ENCODE assay signal across 16 cellular contexts in the genomic region with DNA sequence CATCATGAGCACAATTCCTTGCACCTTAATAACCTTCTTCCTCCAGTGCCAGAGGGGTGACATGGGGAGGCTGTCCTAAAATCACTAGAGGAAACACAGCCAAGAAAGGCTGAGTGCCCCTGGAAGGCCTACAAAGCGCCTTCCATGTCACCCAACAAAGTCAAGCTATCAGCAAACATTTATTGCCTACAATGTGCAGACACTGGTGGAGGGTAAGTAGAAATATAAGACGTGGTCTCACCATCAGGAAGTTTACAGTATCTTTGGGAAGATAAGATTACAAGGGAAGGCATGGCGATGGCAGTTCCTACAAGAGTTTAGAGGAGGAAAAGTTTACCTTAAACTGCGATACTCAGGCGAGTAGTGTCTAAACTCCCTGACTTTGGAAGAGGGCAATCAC. TPM values are rescaled to one million over a fixed set of nuclear protein-coding genes. Genes with fewer than 3 reads are reported as not detected.
DNase-seq lines count a peak whose midpoint lies in the region; ATAC-seq, FAIRE-seq and TF ChIP-seq lines count a peak whose summit lies in the region.
"Had no signal": no experiment of that assay in that cellular context is flagged by ENCODE, and none has a peak within 500 bp of the region (broad histone marks: within the 10 kb centered on the region; RNA-seq: fewer than 3 reads in every experiment).

No MANE protein-coding gene starts in this region.

- no peak overlapping the region for H3K56ac ChIP-seq in IMR-90 (ENCODE audit: extremely low read depth, insufficient read depth, low read length)

- peak overlapping the region; percentile 50; the same call in 1 of the 2 replicates for H3K4ac ChIP-seq in IMR-90 (ENCODE audit: low read depth, low read length)

- no peak overlapping the region for H3K18ac ChIP-seq in IMR-90 (ENCODE audit: low read depth, low read length)

- H2BK120ac ChIP-seq in IMR-90 (ENCODE audit: low read depth, low read length): no peak overlapping the region

- no peak for FAIRE-seq in astrocyte (lab: Jason Lieb, UNC)
- no peak for FAIRE-seq in small intestine (lab: Jason Lieb, UNC)
- FAIRE-seq: H54 had no signal

- H3K4me2 ChIP-seq in IMR-90 (ENCODE audit: low read depth, low read length) (no peak overlapping the region), astrocyte (ENCODE audit: low read length) (no peak overlapping the region), hepatocyte (peak overlapping the region; percentile 43)
- H3K4me2 ChIP-seq: BLaER1 treated with 17β-estradiol and CSF1 and Interleukin-3, amounts not matched to agents 10 nM and 100 nM had no signal

- no peak overlapping the region for H2AK5ac ChIP-seq in IMR-90 (ENCODE audit: low read depth, low read length)

- dilution Hi-C loops in IMR-90 (cut with HindIII; ENCODE audit: low sequenced_read_pairs, unreplicated experiment): no loop called here

- peaks cover 3% of the 10 kb centered on the region for H3K36me3 Mint-ChIP-seq in astrocyte (ENCODE audit: low read depth, unreplicated experiment)

- H2AK9ac ChIP-seq in IMR-90 (replicated peaks; ENCODE audit: low read depth, low read length, poor library complexity): no peak overlapping the region

- CTCF ChIA-PET in IMR-90 (lab: Yijun Ruan, JAX): no interaction called here

- no peaks in the 10 kb centered on the region for H3K9me2 ChIP-seq in hepatocyte (replicated peaks; ENCODE audit: insufficient read depth)

- no peak for TF ChIP-seq RAD21 in IMR-90 (IDR thresholded peaks at IDR 0.05; ENCODE audit: low read length)

- H3K14ac ChIP-seq in IMR-90 (replicated peaks; ENCODE audit: low read depth, low read length): no peak overlapping the region

- no peak overlapping the region for H3K9ac ChIP-seq in IMR-90 (ENCODE audit: low read depth, low read length)
- H3K9ac ChIP-seq in astrocyte (ENCODE audit: low read length): no peak overlapping the region
- H3K9ac ChIP-seq: BLaER1 treated with 17β-estradiol and CSF1 and Interleukin-3, amounts not matched to agents 10 nM and 100 nM; GM23248 had no signal

- H3K27ac ChIP-seq in IMR-90 (ENCODE audit: insufficient read depth, low read length) (no peak overlapping the region), astrocyte (ENCODE audit: low read depth, low read length) (no peak overlapping the region), hepatocyte (peak overlapping the region; percentile 67), small intestine (ENCODE audit: low read depth in 1 of 2, low read length in 1 of 2) (no peak overlapping the region), foreskin keratinocyte (no peak overlapping the region)
- H3K27ac ChIP-seq: BLaER1 treated with 17β-estradiol and CSF1 and Interleukin-3, amounts not matched to agents 10 nM and 100 nM; GM23248; HL-60 had no signal

- DNase-seq in IMR-90 (no peak), astrocyte (ENCODE audit: low read depth) (no peak), hepatocyte (ENCODE audit: low spot score) (no peak), small intestine (peak; percentile 28), foreskin keratinocyte (no peak), posterior vena cava (ENCODE audit: low spot score) (no peak)
- DNase-seq: ACHN; CD4-positive, CD25-positive, alpha-beta regulatory T cell; GF-D8; GM23248 had no signal

- in situ Hi-C loops in IMR-90 (cut with MboI; ENCODE audit: low sequenced_read_pairs): no loop called here

- H2BK20ac ChIP-seq in IMR-90 (ENCODE audit: low read depth, low read length): no peak overlapping the region

- H3K27ac Mint-ChIP-seq in astrocyte (ENCODE audit: unreplicated experiment): no peak overlapping the region

- intact Hi-C loops in IMR-90 (cut with micrococcal nuclease): no loop called here
- intact Hi-C loops in posterior vena cava (cut with DNase I): loop anchor here in 1 of 2 donors (10.0 kb wide), 1 partner anchor 55 kb away; a partner anchor contains a TSS

- H4K8ac ChIP-seq in IMR-90 (ENCODE audit: low read depth in 2 of 2, low read length in 2 of 2): no peak overlapping the region

- no peaks in the 10 kb centered on the region for H3K27me3 ChIP-seq in IMR-90 (ENCODE audit: control insufficient read depth, insufficient read depth, low read length)
- no peaks in the 10 kb centered on the region for H3K27me3 ChIP-seq in astrocyte (ENCODE audit: insufficient read depth, low read length)
- H3K27me3 ChIP-seq in hepatocyte: no peaks in the 10 kb centered on the region
- H3K27me3 ChIP-seq in small intestine (ENCODE audit: control insufficient read depth in 2 of 2, insufficient read depth in 2 of 2, low read length in 2 of 2): no peaks in the 10 kb centered on the region
- H3K27me3 ChIP-seq in foreskin keratinocyte: no peaks in the 10 kb centered on the region
- H3K27me3 ChIP-seq: BLaER1 treated with 17β-estradiol and CSF1 and Interleukin-3, amounts not matched to agents 10 nM and 100 nM had no signal

- H4K5ac ChIP-seq in IMR-90 (ENCODE audit: low read depth, low read length): no peak overlapping the region

- no peak overlapping the region for H3K4me3 ChIP-seq in IMR-90 (ENCODE audit: insufficient read depth, low read depth, low read length)
- H3K4me3 ChIP-seq in astrocyte (ENCODE audit: insufficient read depth, low read depth, low read length): no peak overlapping the region
- H3K4me3 ChIP-seq in hepatocyte: no peak overlapping the region
- H3K4me3 ChIP-seq in small intestine (ENCODE audit: low read depth in 1 of 2, low read length in 2 of 2): no peak overlapping the region
- H3K4me3 ChIP-seq: BLaER1 treated with 17β-estradiol and CSF1 and Interleukin-3, amounts not matched to agents 10 nM and 100 nM; GM23248 had no signal

- no peaks in the 10 kb centered on the region for H3K9me3 Mint-ChIP-seq in astrocyte (ENCODE audit: unreplicated experiment)
- H3K9me3 Mint-ChIP-seq: CD4-positive, CD25-positive, alpha-beta regulatory T cell had no signal

- H2AFZ ChIP-seq in IMR-90 (replicated peaks; ENCODE audit: low read length, poor library complexity) (no peak overlapping the region), astrocyte (ENCODE audit: low read depth, low read length) (no peak overlapping the region), hepatocyte (no peak overlapping the region)
- H2AFZ ChIP-seq: GM23248 had no signal

- peaks cover 37% of the 10 kb centered on the region for H3K4me1 Mint-ChIP-seq in astrocyte (ENCODE audit: low read depth, unreplicated experiment)

- peak overlapping the region; percentile 57 for H3K4me3 Mint-ChIP-seq in astrocyte (ENCODE audit: unreplicated experiment)
- H3K4me3 Mint-ChIP-seq: CD4-positive, CD25-positive, alpha-beta regulatory T cell had no signal

- no peak overlapping the region for H2BK15ac ChIP-seq in IMR-90 (ENCODE audit: low read depth, low read length)

- H3K79me1 ChIP-seq in IMR-90 (ENCODE audit: low read depth in 1 of 2, low read length in 2 of 2): peaks cover 0 to 14% of the 10 kb centered on the region in 2 experiments; a peak in 2 of 4 replicates

- H3K23ac ChIP-seq in IMR-90 (ENCODE audit: low read depth, low read length): no peak overlapping the region

- peaks cover 22% of the 10 kb centered on the region for H3K4me1 ChIP-seq in IMR-90 (ENCODE audit: control insufficient read depth, insufficient read depth, low read length)
- peaks cover 34% of the 10 kb centered on the region for H3K4me1 ChIP-seq in astrocyte (ENCODE audit: insufficient read depth, low read length)
- peaks cover 47% of the 10 kb centered on the region for H3K4me1 ChIP-seq in hepatocyte (ENCODE audit: insufficient read depth)
- H3K4me1 ChIP-seq in small intestine (ENCODE audit: control insufficient read depth in 2 of 2, insufficient read depth in 1 of 2, low read depth in 1 of 2, low read length in 1 of 2): peaks cover 7 to 8% of the 10 kb centered on the region in 2 donors
- peaks cover 19% of the 10 kb centered on the region for H3K4me1 ChIP-seq in foreskin keratinocyte

- POLR2A ChIA-PET in IMR-90 (lab: Charles Lee; ENCODE audit: unreplicated experiment): no interaction called here

- H3K79me2 ChIP-seq in astrocyte (ENCODE audit: insufficient read depth, low read length): no peaks in the 10 kb centered on the region
- no peaks in the 10 kb centered on the region for H3K79me2 ChIP-seq in hepatocyte

- no TSS peak for BruUV-seq in IMR-90 (replicated peaks; lab: Mats Ljungman, UMichigan)

- no peaks in the 10 kb centered on the region for H3K9me3 ChIP-seq in IMR-90 (ENCODE audit: control insufficient read depth, insufficient read depth, low read length)
- H3K9me3 ChIP-seq in astrocyte (ENCODE audit: insufficient read depth, low read depth, low read length): no peaks in the 10 kb centered on the region
- no peaks in the 10 kb centered on the region for H3K9me3 ChIP-seq in hepatocyte (ENCODE audit: low read depth)
- H3K9me3 ChIP-seq in small intestine (ENCODE audit: control insufficient read depth, low read depth): no peaks in the 10 kb centered on the region
- H3K9me3 ChIP-seq: BLaER1 treated with 17β-estradiol and CSF1 and Interleukin-3, amounts not matched to agents 10 nM and 100 nM had no signal

- no peak overlapping the region for H4K91ac ChIP-seq in IMR-90 (ENCODE audit: insufficient read depth, low read depth, low read length)

- no peaks in the 10 kb centered on the region for H4K20me1 ChIP-seq in IMR-90 (ENCODE audit: insufficient read depth, low read length)
- H4K20me1 ChIP-seq in astrocyte (ENCODE audit: insufficient read depth, low read length): no peaks in the 10 kb centered on the region
- H4K20me1 ChIP-seq in hepatocyte (ENCODE audit: insufficient read depth, poor library complexity, severe bottlenecking): no peaks in the 10 kb centered on the region
- H4K20me1 ChIP-seq: BLaER1 treated with 17β-estradiol and CSF1 and Interleukin-3, amounts not matched to agents 10 nM and 100 nM had no signal

- no peaks in the 10 kb centered on the region for H3K27me3 Mint-ChIP-seq in astrocyte (ENCODE audit: low read depth, unreplicated experiment)
- H3K27me3 Mint-ChIP-seq: CD4-positive, CD25-positive, alpha-beta regulatory T cell had no signal

- H2BK5ac ChIP-seq in IMR-90 (ENCODE audit: low read depth, low read length, poor library complexity, severe bottlenecking): no peak overlapping the region

- no CpG with 5 or more reads among the region's 5 CpGs for WGBS in IMR-90 (ENCODE audit: extremely low coverage in 2 of 2, insufficient read length in 1 of 2), 2 experiments
- WGBS in hepatocyte (ENCODE audit: low lambda C conversion rate, missing lambda C conversion rate): 35% methylated on average over 5 of the region's 5 CpGs
- 19 to 56% (median 45%) methylated on average over 5 of the region's 5 CpGs for WGBS in small intestine, 3 donors

- TF ChIP-seq CTCF in IMR-90 (conservative IDR thresholded peaks at IDR 0.05; ENCODE audit: low read depth, low read length): no peak
- no peak for TF ChIP-seq CTCF in astrocyte (IDR thresholded peaks at IDR 0.05; ENCODE audit: insufficient read depth, low read depth, low read length)
- TF ChIP-seq CTCF in hepatocyte (IDR thresholded peaks at IDR 0.05; ENCODE audit: poor library complexity): no peak
- TF ChIP-seq CTCF in foreskin keratinocyte (conservative IDR thresholded peaks at IDR 0.05): no peak

- no peak for TF ChIP-seq POLR2A in IMR-90 (IDR thresholded peaks at IDR 0.05; ENCODE audit: low read depth, low read length)

- H3K36me3 ChIP-seq in IMR-90 (ENCODE audit: control insufficient read depth, insufficient read depth, low read length) (no peaks in the 10 kb centered on the region), astrocyte (ENCODE audit: insufficient read depth, low read length) (no peaks in the 10 kb centered on the region), hepatocyte (replicated peaks; ENCODE audit: insufficient read depth, low read depth) (no peaks in the 10 kb centered on the region), small intestine (ENCODE audit: control insufficient read depth in 2 of 2, insufficient read depth in 2 of 2, low read length in 2 of 2) (peaks cover 0 to 3% of the 10 kb centered on the region in 2 donors)

- ATAC-seq in IMR-90 (ENCODE audit: low read depth) (no peak), foreskin keratinocyte (no peak), HG02852 (IDR thresholded peaks at IDR 0.05; ENCODE audit: unreplicated experiment) (no peak), GM19455 (IDR thresholded peaks at IDR 0.05; ENCODE audit: unreplicated experiment) (no peak)
- ATAC-seq: HCT116 had no signal

- peaks cover 14% of the 10 kb centered on the region for H3K9me1 ChIP-seq in IMR-90 (ENCODE audit: insufficient read depth, low read length)

RNA-seq across cellular contexts. Expression of a gene that starts 27.9 kb away (rescaled TPM):
- total RNA-seq in IMR-90 (2012; rRNA removed): 3.9 and 5.0 TPM in 2 replicates
- 6.1 and 7.8 TPM in 2 replicates for polyA plus RNA-seq in IMR-90 (2012; rRNA removed)
- polyA plus RNA-seq in IMR-90 (2012; cell fraction: cytosol; rRNA removed): 2.2 and 9.5 TPM in 2 replicates
- 6.2 and 11.8 TPM in 2 replicates for polyA plus RNA-seq in IMR-90 (2012; cell fraction: nucleus; rRNA removed; ENCODE audit: low replicate concordance)
- total RNA-seq in astrocyte: 10.9 and 11.6 TPM in 2 replicates
- 10.8 and 19.1 TPM in 2 replicates for total RNA-seq in hepatocyte
- 12.5 and 14.1 TPM in 2 replicates for polyA plus RNA-seq in hepatocyte
- 10 to 100 TPM; 13.6 to 27.0 (median 18.3) TPM for polyA plus RNA-seq in small intestine
- total RNA-seq in foreskin keratinocyte: 7.7 and 7.8 TPM in 2 replicates
- 8.0 and 8.8 TPM in 2 replicates for polyA plus RNA-seq in foreskin keratinocyte
- total RNA-seq in posterior vena cava: 10 to 100 TPM; 12.0 to 13.4 TPM

RNA-seq across cellular contexts. Expression of a gene that starts 28.0 kb away (rescaled TPM):
- 3.8 and 5.0 TPM in 2 replicates for total RNA-seq in IMR-90 (2012; rRNA removed)
- polyA plus RNA-seq in IMR-90 (2012; rRNA removed): 2.8 and 3.1 TPM in 2 replicates
- 1.5 and 2.3 TPM in 2 replicates for polyA plus RNA-seq in IMR-90 (2012; cell fraction: cytosol; rRNA removed)
- 0.87 and 2.4 TPM in 2 replicates for polyA plus RNA-seq in IMR-90 (2012; cell fraction: nucleus; rRNA removed; ENCODE audit: low replicate concordance)
- total RNA-seq in astrocyte: 5.2 and 6.0 TPM in 2 replicates
- 9.7 and 11.8 TPM in 2 replicates for total RNA-seq in hepatocyte
- polyA plus RNA-seq in hepatocyte: 5.3 and 5.8 TPM in 2 replicates
- 1 to 10 TPM; 1.1 to 5.9 (median 3.6) TPM for polyA plus RNA-seq in small intestine
- total RNA-seq in foreskin keratinocyte: 7.2 and 9.1 TPM in 2 replicates
- 2.7 and 3.7 TPM in 2 replicates for polyA plus RNA-seq in foreskin keratinocyte
- 1 to 10 TPM; 3.3 to 3.6 TPM for total RNA-seq in posterior vena cava

RNA-seq across cellular contexts. Expression of a gene that starts 56.6 kb away (rescaled TPM):
- 3.8 and 7.2 TPM in 2 replicates for total RNA-seq in IMR-90 (2012; rRNA removed)
- polyA plus RNA-seq in IMR-90 (2012; rRNA removed): 1.5 and 1.9 TPM in 2 replicates
- 0.75 and 0.87 TPM in 2 replicates for polyA plus RNA-seq in IMR-90 (2012; cell fraction: cytosol; rRNA removed)
- polyA plus RNA-seq in IMR-90 (2012; cell fraction: nucleus; rRNA removed; ENCODE audit: low replicate concordance): 1.0 and 5.3 TPM in 2 replicates
- 5.4 and 5.9 TPM in 2 replicates for total RNA-seq in astrocyte
- total RNA-seq in hepatocyte: 6.1 and 13.1 TPM in 2 replicates
- polyA plus RNA-seq in hepatocyte: 1.7 and 1.9 TPM in 2 replicates
- 1 to 10 TPM; 5.9 to 8.1 (median 6.0) TPM for polyA plus RNA-seq in small intestine
- total RNA-seq in foreskin keratinocyte: 4.2 and 6.1 TPM in 2 replicates
- 1.8 TPM in 2 replicates for polyA plus RNA-seq in foreskin keratinocyte
- 10 to 100 TPM; 10.2 to 17.4 TPM for total RNA-seq in posterior vena cava
